In the genomic region with DNA sequence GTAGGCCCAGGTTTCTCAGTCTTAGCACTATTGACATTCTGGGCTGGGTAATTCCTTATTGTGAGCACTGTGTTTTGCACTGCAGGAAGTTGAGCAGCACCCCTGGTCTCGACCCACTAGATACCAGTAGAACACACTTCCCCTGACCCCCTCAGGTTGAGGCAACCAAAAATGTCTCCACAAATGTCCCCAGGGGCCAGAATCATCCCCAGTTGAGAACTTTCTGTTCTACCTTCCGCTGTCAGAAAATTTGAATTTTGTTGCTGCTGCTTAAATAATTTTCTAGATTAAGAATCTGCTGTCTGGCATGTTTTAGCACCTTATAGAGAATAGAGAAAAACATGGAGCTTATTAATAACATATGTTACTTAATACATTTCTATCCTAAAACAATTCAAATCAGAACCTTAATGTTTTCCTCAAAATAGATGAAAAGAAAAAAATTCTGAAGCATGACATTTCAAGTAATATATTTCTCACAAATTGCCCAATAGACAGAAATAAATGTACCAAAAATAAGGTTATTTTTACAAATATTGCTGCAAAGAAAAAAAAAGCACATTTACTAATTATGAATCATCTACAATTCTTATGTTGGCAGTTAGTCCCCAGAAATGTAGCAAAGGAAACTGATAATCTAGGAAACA, we compare ENCODE assay signal across 28 cellular contexts. TPM values are rescaled to one million over a fixed set of nuclear protein-coding genes. Genes with fewer than 3 reads are reported as not detected.
DNase-seq lines count a peak whose midpoint lies in the region; ATAC-seq and TF ChIP-seq lines count a peak whose summit lies in the region.
"Had no signal": no experiment of that assay in that cellular context is flagged by ENCODE, and none has a peak within 500 bp of the region (broad histone marks: within the 10 kb centered on the region; RNA-seq: fewer than 3 reads in every experiment).

No MANE protein-coding gene starts in this region.

- H3K4me1 Mint-ChIP-seq in stimulated activated memory B cell treated with anti-CD40 and anti-IgM and Interleukin-4, amounts not matched to agents 10 μg/mL and 1 μg/mL and 100 μg/mL, for 72 hours = peaks cover 27% of the 10 kb centered on the region
- H3K4me1 Mint-ChIP-seq: central memory CD8-positive, alpha-beta T cell had no signal

- H3K9ac ChIP-seq in OCI-LY3 (ENCODE audit: low read length) = no peak overlapping the region

- no peaks in the 10 kb centered on the region for H3K36me3 ChIP-seq in OCI-LY3 (replicated peaks; ENCODE audit: low read depth, low read length)
- H3K36me3 ChIP-seq in brain microvascular endothelial cell (replicated peaks) = no peaks in the 10 kb centered on the region
- H3K36me3 ChIP-seq: right lobe of liver, SJCRH30, tibial artery had no signal

- peaks cover 9% of the 10 kb centered on the region; the same call in 1 of the 2 replicates for H4K20me1 ChIP-seq in OCI-LY3 (ENCODE audit: insufficient read depth, low read length)

- in situ Hi-C loops in brain microvascular endothelial cell (cut with HindIII; ENCODE audit: low pct_ligation_motif_present, low sequenced_read_pairs) = no loop called here

- H3K79me2 ChIP-seq in OCI-LY3 (ENCODE audit: low read length) = no peaks in the 10 kb centered on the region

- ATAC-seq in left colon (peak; percentile 61), HG02970 (IDR thresholded peaks at IDR 0.05; ENCODE audit: low FRiP score, unreplicated experiment) (no peak), HG02623 (IDR thresholded peaks at IDR 0.05; ENCODE audit: unreplicated experiment) (no peak)
- peak; percentile 64 for ATAC-seq in stimulated activated memory B cell treated with anti-CD40 and anti-IgM and Interleukin-4, amounts not matched to agents 10 μg/mL and 1 μg/mL and 100 μg/mL, for 72 hours
- ATAC-seq: HepG2, left lobe of liver had no signal

- H2AFZ ChIP-seq in OCI-LY3 (ENCODE audit: low read depth, low read length) = no peak overlapping the region

- TF ChIP-seq CTCF in OCI-LY3 (IDR thresholded peaks at IDR 0.05; ENCODE audit: low read depth, low read length) = no peak
- no peak for TF ChIP-seq CTCF in brain microvascular endothelial cell (IDR thresholded peaks at IDR 0.05; ENCODE audit: low read depth, low read length, missing control alignments)

- H3K4me3 Mint-ChIP-seq in stimulated activated memory B cell treated with anti-CD40 and anti-IgM and Interleukin-4, amounts not matched to agents 10 μg/mL and 1 μg/mL and 100 μg/mL, for 72 hours = no peak overlapping the region
- H3K4me3 Mint-ChIP-seq: activated naive CD8-positive, alpha-beta T cell treated with anti-CD3 and anti-CD28 coated beads, Interleukin-2, amount 50 U/mL, for 24 hours; activated T-cell treated with anti-CD3 and anti-CD28 coated beads, Interleukin-2, amount 50 U/mL, for 72 hours; central memory CD8-positive, alpha-beta T cell; H9; T-helper 1 cell treated with Interleukin-12 subunit alpha and Interleukin-12 subunit beta and Interleukin-4 antibody, amounts not matched to agents 30 μg/mL and 1 μg/mL, for 36 hours had no signal

- peaks cover 3% of the 10 kb centered on the region for H3K9me3 Mint-ChIP-seq in stimulated activated memory B cell treated with anti-CD40 and anti-IgM and Interleukin-4, amounts not matched to agents 10 μg/mL and 1 μg/mL and 100 μg/mL, for 72 hours
- H3K9me3 Mint-ChIP-seq: activated naive CD8-positive, alpha-beta T cell treated with anti-CD3 and anti-CD28 coated beads, Interleukin-2, amount 50 U/mL, for 24 hours; H9; T-helper 1 cell treated with Interleukin-12 subunit alpha and Interleukin-12 subunit beta and Interleukin-4 antibody, amounts not matched to agents 30 μg/mL and 1 μg/mL, for 36 hours had no signal

- H3K27ac Mint-ChIP-seq in stimulated activated memory B cell treated with anti-CD40 and anti-IgM and Interleukin-4, amounts not matched to agents 10 μg/mL and 1 μg/mL and 100 μg/mL, for 72 hours = no peak overlapping the region
- H3K27ac Mint-ChIP-seq: activated naive CD8-positive, alpha-beta T cell treated with anti-CD3 and anti-CD28 coated beads, Interleukin-2, amount 50 U/mL, for 24 hours; activated T-cell treated with anti-CD3 and anti-CD28 coated beads, Interleukin-2, amount 50 U/mL, for 72 hours; H9; T-helper 1 cell treated with Interleukin-12 subunit alpha and Interleukin-12 subunit beta and Interleukin-4 antibody, amounts not matched to agents 30 μg/mL and 1 μg/mL, for 36 hours had no signal

- no peaks in the 10 kb centered on the region for H3K27me3 Mint-ChIP-seq in stimulated activated memory B cell treated with anti-CD40 and anti-IgM and Interleukin-4, amounts not matched to agents 10 μg/mL and 1 μg/mL and 100 μg/mL, for 72 hours
- H3K27me3 Mint-ChIP-seq: central memory CD8-positive, alpha-beta T cell had no signal

- intact Hi-C loops in left colon (cut with DNase I, micrococcal nuclease) = no loop called here

- no peaks in the 10 kb centered on the region for H3K9me3 ChIP-seq in OCI-LY3 (ENCODE audit: insufficient read depth, low read length)
- H3K9me3 ChIP-seq: right lobe of liver, SJCRH30, tibial artery had no signal

- H3K4me2 ChIP-seq in OCI-LY3 (ENCODE audit: low read length) = peak overlapping the region; percentile 19

- no peak for DNase-seq in brain microvascular endothelial cell
- no peak for DNase-seq in left colon
- no peak for DNase-seq in T-helper 1 cell
- DNase-seq: activated CD4-positive, alpha-beta T cell treated with anti-CD3 and anti-CD28 coated beads, Interleukin-2, amount 50 U/mL, for 4 hours; activated naive CD4-positive, alpha-beta T cell; activated naive CD8-positive, alpha-beta T cell treated with anti-CD3 and anti-CD28 coated beads, Interleukin-2, amount 50 U/mL, for 24 hours; activated T-cell treated with anti-CD3 and anti-CD28 coated beads, Interleukin-2, amount 50 U/mL, for 72 hours; C1 segment of cervical spinal cord; COR-L47; dermis blood vessel endothelial cell; DMS79; H9; Karpas-422; NCI-H1436; NCI-H2107; NCI-H446; posterior cingulate gyrus; right lobe of liver; SJCRH30; tibial artery had no signal

- H3K27me3 ChIP-seq in OCI-LY3 (ENCODE audit: low read depth, low read length) = peaks cover 48% of the 10 kb centered on the region
- no peaks in the 10 kb centered on the region for H3K27me3 ChIP-seq in brain microvascular endothelial cell (replicated peaks)
- H3K27me3 ChIP-seq: right lobe of liver, SJCRH30, tibial artery had no signal

- H3K27ac ChIP-seq in OCI-LY3 (ENCODE audit: low read length) (no peak overlapping the region), brain microvascular endothelial cell (peak overlapping the region; percentile 15)
- H3K27ac ChIP-seq: right lobe of liver, SJCRH30, tibial artery had no signal

- H3K36me3 Mint-ChIP-seq in stimulated activated memory B cell treated with anti-CD40 and anti-IgM and Interleukin-4, amounts not matched to agents 10 μg/mL and 1 μg/mL and 100 μg/mL, for 72 hours = no peaks in the 10 kb centered on the region

- H3K4me3 ChIP-seq in OCI-LY3 (ENCODE audit: low read length) (no peak overlapping the region), brain microvascular endothelial cell (ENCODE audit: low read depth, low read length) (no peak overlapping the region)
- H3K4me3 ChIP-seq: right lobe of liver, SJCRH30, tibial artery had no signal

- peaks cover 38% of the 10 kb centered on the region for H3K4me1 ChIP-seq in OCI-LY3 (ENCODE audit: low read length)
- H3K4me1 ChIP-seq: right lobe of liver, SJCRH30 had no signal

RNA-seq across cellular contexts. Expression of gene THRB, which starts 13.2 kb away (rescaled TPM):
- total RNA-seq in left colon = 10 to 100 TPM; 26.2 to 33.7 TPM
- total RNA-seq: activated T-cell treated with anti-CD3 and anti-CD28 coated beads, Interleukin-2, amount 50 U/mL, for 72 hours; SJCRH30 had no signal

Comparison
In these comparisons a context has a peak if more than half of its experiments do, and no peak if none do; other contexts are left out.
1. ATAC-seq: peak in left colon (single experiment) and stimulated activated memory B cell treated with anti-CD40 and anti-IgM and Interleukin-4, amounts not matched to agents 10 μg/mL and 1 μg/mL and 100 μg/mL, for 72 hours (single experiment); none in HG02970 (single experiment) and HG02623 (single experiment).